Comparison of ENCODE assay signal across 23 cellular contexts in the genomic region with DNA sequence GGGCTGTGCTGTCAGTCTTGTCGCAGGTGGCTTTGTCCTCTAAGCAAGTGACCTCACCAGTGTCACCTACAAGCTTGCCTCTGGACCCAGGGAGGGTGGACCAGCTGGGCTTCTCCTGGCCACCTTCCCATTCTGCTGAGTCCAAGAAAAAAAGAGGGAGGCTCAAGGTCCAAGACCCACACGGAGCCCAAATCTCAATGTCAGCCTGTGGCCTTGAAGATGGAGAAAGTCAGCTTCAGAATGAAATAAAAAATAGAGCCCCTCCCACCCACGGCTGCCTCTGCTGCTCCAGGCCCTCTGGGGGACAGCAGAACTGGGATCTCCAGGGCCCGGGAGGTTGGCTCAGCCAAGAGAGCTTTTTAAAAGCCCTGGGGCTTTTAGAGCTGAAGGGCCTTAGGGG.
DNase-seq lines count a peak whose midpoint lies in the region; ATAC-seq and TF ChIP-seq lines count a peak whose summit lies in the region.
"Had no signal": no experiment of that assay in that cellular context is flagged by ENCODE, and none has a peak within 500 bp of the region (broad histone marks: within the 10 kb centered on the region; RNA-seq: fewer than 3 reads in every experiment).

No MANE protein-coding gene starts in this region.

- no peak for TF ChIP-seq POLR2A in suprapubic skin (IDR thresholded peaks at IDR 0.05)

- H3K36me3 Mint-ChIP-seq in neural progenitor cell = no peaks in the 10 kb centered on the region
- H3K36me3 Mint-ChIP-seq in activated CD4-positive, alpha-beta memory T cell treated with anti-CD3 and anti-CD28 coated beads, Interleukin-2, amount 10 ng/mL, durations not matched to agents 7 days and 5 days (ENCODE audit: low read depth) = no peaks in the 10 kb centered on the region
- H3K36me3 Mint-ChIP-seq: natural killer cell treated with Interleukin-12 subunit alpha and Interleukin-12 subunit beta and Interleukin-15 and Interleukin-18, amount 100 ng/mL, for 72 hours had no signal

- peaks cover 47% of the 10 kb centered on the region for H3K4me1 Mint-ChIP-seq in neural progenitor cell
- H3K4me1 Mint-ChIP-seq in activated CD4-positive, alpha-beta memory T cell treated with anti-CD3 and anti-CD28 coated beads, Interleukin-2, amount 10 ng/mL, durations not matched to agents 7 days and 5 days = no peaks in the 10 kb centered on the region
- H3K4me1 Mint-ChIP-seq: activated naive CD8-positive, alpha-beta T cell treated with anti-CD3 and anti-CD28 coated beads, Interleukin-2, amount 50 U/mL, for 24 hours had no signal

- intact Hi-C loops in ascending aorta (cut with DNase I) (loop anchor here (2.0 kb wide), 1 partner anchor 20 kb away; no protein-coding TSS in a partner anchor), left ventricle myocardium superior (cut with micrococcal nuclease) (no loop called here), posterior vena cava (cut with DNase I) (no loop called here), mucosa of descending colon (cut with DNase I, micrococcal nuclease) (no loop called here)

- H3K9me3 Mint-ChIP-seq in neural progenitor cell = no peaks in the 10 kb centered on the region
- no peaks in the 10 kb centered on the region for H3K9me3 Mint-ChIP-seq in activated CD4-positive, alpha-beta memory T cell treated with anti-CD3 and anti-CD28 coated beads, Interleukin-2, amount 10 ng/mL, durations not matched to agents 7 days and 5 days
- H3K9me3 Mint-ChIP-seq: activated naive CD8-positive, alpha-beta T cell treated with anti-CD3 and anti-CD28 coated beads, Interleukin-2, amount 50 U/mL, for 24 hours; natural killer cell treated with Interleukin-12 subunit alpha and Interleukin-12 subunit beta and Interleukin-15 and Interleukin-18, amount 100 ng/mL, for 72 hours had no signal

- CTCF ChIA-PET in activated CD4-positive, alpha-beta memory T cell treated with anti-CD3 and anti-CD28 coated beads, Interleukin-2, amount 10 ng/mL, durations not matched to agents 7 days and 5 days (lab: Charles Lee) = no interaction called here

- peaks cover 9% of the 10 kb centered on the region for H3K27me3 Mint-ChIP-seq in neural progenitor cell (ENCODE audit: insufficient read depth, low read depth)
- no peaks in the 10 kb centered on the region for H3K27me3 Mint-ChIP-seq in activated CD4-positive, alpha-beta memory T cell treated with anti-CD3 and anti-CD28 coated beads, Interleukin-2, amount 10 ng/mL, durations not matched to agents 7 days and 5 days
- H3K27me3 Mint-ChIP-seq: activated naive CD8-positive, alpha-beta T cell treated with anti-CD3 and anti-CD28 coated beads, Interleukin-2, amount 50 U/mL, for 24 hours had no signal

- no peak overlapping the region for H3K27ac Mint-ChIP-seq in neural progenitor cell
- no peak overlapping the region for H3K27ac Mint-ChIP-seq in activated CD4-positive, alpha-beta memory T cell treated with anti-CD3 and anti-CD28 coated beads, Interleukin-2, amount 10 ng/mL, durations not matched to agents 7 days and 5 days
- H3K27ac Mint-ChIP-seq: activated naive CD8-positive, alpha-beta T cell treated with anti-CD3 and anti-CD28 coated beads, Interleukin-2, amount 50 U/mL, for 24 hours; natural killer cell treated with Interleukin-12 subunit alpha and Interleukin-12 subunit beta and Interleukin-15 and Interleukin-18, amount 100 ng/mL, for 72 hours had no signal

- H3K4me1 ChIP-seq in ascending aorta (peaks cover 70 to 96% of the 10 kb centered on the region in 2 donors), neural progenitor cell (peaks cover 13% of the 10 kb centered on the region), suprapubic skin (peaks cover 53% of the 10 kb centered on the region), mucosa of descending colon (ENCODE audit: low read depth) (no peaks in the 10 kb centered on the region)
- H3K4me1 ChIP-seq: HAP-1 had no signal

- H3K79me2 ChIP-seq in neural progenitor cell (ENCODE audit: low read depth) = no peaks in the 10 kb centered on the region

- WGBS in suprapubic skin = 69% methylated on average over 4 of the region's 4 CpGs

- H3F3A ChIP-seq in neural progenitor cell (ENCODE audit: low read depth) = no peaks in the 10 kb centered on the region

- H3K27ac ChIP-seq in ascending aorta = peak overlapping the region; percentile 87 to 89
- no peak overlapping the region for H3K27ac ChIP-seq in neural progenitor cell
- no peak overlapping the region for H3K27ac ChIP-seq in suprapubic skin

- H3K36me3 ChIP-seq in ascending aorta = peaks cover 74 to 91% of the 10 kb centered on the region in 2 donors
- H3K36me3 ChIP-seq in neural progenitor cell = no peaks in the 10 kb centered on the region
- peaks cover 23% of the 10 kb centered on the region for H3K36me3 ChIP-seq in suprapubic skin
- no peaks in the 10 kb centered on the region for H3K36me3 ChIP-seq in mucosa of descending colon (ENCODE audit: low read depth)
- H3K36me3 ChIP-seq: HAP-1 had no signal

- no peak overlapping the region for H3K4me2 ChIP-seq in neural progenitor cell

- H3K4me3 ChIP-seq in ascending aorta (peak overlapping the region in 1 of 2 donors; percentile 48), neural progenitor cell (no peak overlapping the region), suprapubic skin (peak overlapping the region; percentile 19), mucosa of descending colon (no peak overlapping the region)
- H3K4me3 ChIP-seq: HAP-1 had no signal

- H3K4me3 Mint-ChIP-seq in neural progenitor cell = no peak overlapping the region
- no peak overlapping the region for H3K4me3 Mint-ChIP-seq in activated CD4-positive, alpha-beta memory T cell treated with anti-CD3 and anti-CD28 coated beads, Interleukin-2, amount 10 ng/mL, durations not matched to agents 7 days and 5 days
- H3K4me3 Mint-ChIP-seq: activated naive CD8-positive, alpha-beta T cell treated with anti-CD3 and anti-CD28 coated beads, Interleukin-2, amount 50 U/mL, for 24 hours; natural killer cell treated with Interleukin-12 subunit alpha and Interleukin-12 subunit beta and Interleukin-15 and Interleukin-18, amount 100 ng/mL, for 72 hours had no signal

- DNase-seq in ascending aorta (ENCODE audit: low spot score in 2 of 2) (no peak), left ventricle myocardium superior (no peak), neural progenitor cell (ENCODE audit: low spot score) (peak; percentile 45), suprapubic skin (ENCODE audit: low spot score in 2 of 2) (no peak), posterior vena cava (ENCODE audit: low spot score) (no peak), mucosa of descending colon (no peak)
- no peak for DNase-seq in activated CD4-positive, alpha-beta memory T cell treated with anti-CD3 and anti-CD28 coated beads, Interleukin-2, amount 10 ng/mL, durations not matched to agents 7 days and 5 days
- DNase-seq: ACHN; activated CD4-positive, alpha-beta T cell treated with anti-CD3 and anti-CD28 coated beads for 48 hours; activated CD8-positive, alpha-beta memory T cell treated with anti-CD3 and anti-CD28 coated beads, Interleukin-2, amount 50 U/mL, for 4 hours; activated effector memory CD4-positive, alpha-beta T cell treated with Interleukin-2 at 50 U/mL for 16 hours; activated naive CD8-positive, alpha-beta T cell treated with anti-CD3 and anti-CD28 coated beads, Interleukin-2, amount 50 U/mL, for 24 hours; erythroblast; GDM1; glutamatergic neuron; NCI-H1417; NCI-H2171; NCI-H774; stimulated activated naive CD4-positive, alpha-beta T cell treated with Interleukin-2 at 50 U/mL for 16 hours; T-helper 1 cell had no signal

- H3K27me3 ChIP-seq in ascending aorta = no peaks in the 10 kb centered on the region
- peaks cover 80% of the 10 kb centered on the region for H3K27me3 ChIP-seq in neural progenitor cell
- H3K27me3 ChIP-seq in suprapubic skin = no peaks in the 10 kb centered on the region

- POLR2A ChIA-PET in activated CD4-positive, alpha-beta memory T cell treated with anti-CD3 and anti-CD28 coated beads, Interleukin-2, amount 10 ng/mL, durations not matched to agents 7 days and 5 days (lab: Charles Lee) = no interaction called here

- no peak overlapping the region for H2AFZ ChIP-seq in neural progenitor cell (replicated peaks)

- no peaks in the 10 kb centered on the region for H3K9me3 ChIP-seq in ascending aorta
- H3K9me3 ChIP-seq in neural progenitor cell (ENCODE audit: low read depth) = no peaks in the 10 kb centered on the region
- H3K9me3 ChIP-seq in suprapubic skin = no peaks in the 10 kb centered on the region
- H3K9me3 ChIP-seq in mucosa of descending colon = no peaks in the 10 kb centered on the region
- H3K9me3 ChIP-seq: HAP-1 had no signal

- TF ChIP-seq EP300 in suprapubic skin (IDR thresholded peaks at IDR 0.05) = no peak

- ATAC-seq in left ventricle myocardium superior (peak; percentile 2), GM21619 (IDR thresholded peaks at IDR 0.05; ENCODE audit: unreplicated experiment) (no peak), mucosa of descending colon (no peak)
- ATAC-seq: activated naive CD8-positive, alpha-beta T cell treated with anti-CD3 and anti-CD28 coated beads, Interleukin-2, amount 50 U/mL, for 24 hours; natural killer cell treated with Interleukin-12 subunit alpha and Interleukin-12 subunit beta and Interleukin-15 and Interleukin-18, amount 100 ng/mL, for 72 hours had no signal

- TF ChIP-seq CTCF in ascending aorta (IDR thresholded peaks at IDR 0.05) (no peak), neural progenitor cell (IDR thresholded peaks at IDR 0.05) (no peak), suprapubic skin (IDR thresholded peaks at IDR 0.05) (no peak), mucosa of descending colon (IDR thresholded peaks at IDR 0.05) (no peak)

- H3K9ac ChIP-seq in neural progenitor cell = no peak overlapping the region

- peaks cover 8% of the 10 kb centered on the region for H4K20me1 ChIP-seq in neural progenitor cell (ENCODE audit: low read depth)

Comparison
In these comparisons a context has a peak if more than half of its experiments do, and no peak if none do; other contexts are left out.
1. H3K27ac ChIP-seq: peak in ascending aorta (2 of 2); none in neural progenitor cell (single experiment) and suprapubic skin (single experiment).